12 cellular contexts compared by ENCODE assay signal in genomic region chr1:36008546-36009197, GRCh38.
A peak's percentile ranks its signal among the peaks of the same experiment; 100 is the strongest.
DNase-seq lines count a peak whose midpoint lies in the region; ATAC-seq, FAIRE-seq and TF ChIP-seq lines count a peak whose summit lies in the region.
"Had no signal": no experiment of that assay in that cellular context is flagged by ENCODE, and none has a peak within 500 bp of the region (broad histone marks: within the 10 kb centered on the region; RNA-seq: fewer than 3 reads in every experiment).

No MANE protein-coding gene starts in this region.

- peaks cover 0 to 36% (median 1%) of the 10 kb centered on the region in 4 donors for H3K36me3 ChIP-seq in sigmoid colon

- DNase-seq in activated T-cell treated with anti-CD3 and anti-CD28 coated beads, Interleukin-2, amount 50 U/mL, for 24 hours: no peak
- DNase-seq in activated T-cell treated with anti-CD3 and anti-CD28 coated beads for 4 hours (no peak), RCC 7860 (ENCODE audit: low spot score) (peak; percentile 60), epithelial cell of proximal tubule (ENCODE audit: low read depth) (peak; percentile 42), sigmoid colon (no peak), Right ventricle myocardium inferior (ENCODE audit: missing footprints) (no peak), Right ventricle myocardium superior (no peak)
- DNase-seq: AML-193, body of pancreas, head of caudate nucleus had no signal

- TF ChIP-seq CTCF in epithelial cell of proximal tubule (conservative IDR thresholded peaks at IDR 0.05; ENCODE audit: low read depth, low read length): no peak
- no peak for TF ChIP-seq CTCF in sigmoid colon (IDR thresholded peaks at IDR 0.05)

- peaks cover 0 to 17% (median 12%) of the 10 kb centered on the region in 4 donors for H3K4me1 ChIP-seq in sigmoid colon
- H3K4me1 ChIP-seq: body of pancreas had no signal

- no peak overlapping the region for H3K4me3 Mint-ChIP-seq in activated T-cell treated with anti-CD3 and anti-CD28 coated beads, Interleukin-2, amount 50 U/mL, for 24 hours

- peaks cover 4% of the 10 kb centered on the region for H3K4me1 Mint-ChIP-seq in activated T-cell treated with anti-CD3 and anti-CD28 coated beads, Interleukin-2, amount 50 U/mL, for 24 hours (ENCODE audit: low read depth)

- WGBS in sigmoid colon, 2 donors: 84 to 91% methylated on average over 9 of the region's 9 CpGs

- no peak for TF ChIP-seq EP300 in sigmoid colon (IDR thresholded peaks at IDR 0.05)

- H3K36me3 Mint-ChIP-seq in activated T-cell treated with anti-CD3 and anti-CD28 coated beads, Interleukin-2, amount 50 U/mL, for 24 hours (ENCODE audit: low read depth): peaks cover 46% of the 10 kb centered on the region

- no peaks in the 10 kb centered on the region for H3K9me3 Mint-ChIP-seq in activated T-cell treated with anti-CD3 and anti-CD28 coated beads, Interleukin-2, amount 50 U/mL, for 24 hours

- peak overlapping the region; percentile 61 for H3K27ac Mint-ChIP-seq in activated T-cell treated with anti-CD3 and anti-CD28 coated beads, Interleukin-2, amount 50 U/mL, for 24 hours

- no peak for TF ChIP-seq POLR2A in sigmoid colon (IDR thresholded peaks at IDR 0.05)

- no peaks in the 10 kb centered on the region for H3K27me3 Mint-ChIP-seq in activated T-cell treated with anti-CD3 and anti-CD28 coated beads, Interleukin-2, amount 50 U/mL, for 24 hours

- intact Hi-C loops in sigmoid colon (cut with DNase I): no loop called here
- intact Hi-C loops in Right ventricle myocardium inferior (cut with DNase I): no loop called here
- intact Hi-C loops in Right ventricle myocardium superior (cut with DNase I): no loop called here

- ATAC-seq in Right ventricle myocardium inferior (no peak), GM21825 (IDR thresholded peaks at IDR 0.05; ENCODE audit: unreplicated experiment) (no peak), Right ventricle myocardium superior (ENCODE audit: poor library complexity) (no peak)
- ATAC-seq: body of pancreas had no signal

- H3K4me3 ChIP-seq in epithelial cell of proximal tubule (ENCODE audit: low read depth, low read length): no peak overlapping the region
- H3K4me3 ChIP-seq in sigmoid colon: no peak overlapping the region
- H3K4me3 ChIP-seq: body of pancreas had no signal

- H3K27ac ChIP-seq in sigmoid colon: peak overlapping the region in 3 of 4 donors; percentile 17 to 42 (median 31)
- H3K27ac ChIP-seq: body of pancreas, neutrophil had no signal

- H3K27me3 ChIP-seq in sigmoid colon: no peaks in the 10 kb centered on the region
- H3K27me3 ChIP-seq: body of pancreas, neutrophil had no signal

- no peaks in the 10 kb centered on the region for H3K9me3 ChIP-seq in sigmoid colon
- H3K9me3 ChIP-seq: body of pancreas, neutrophil had no signal

- FAIRE-seq in RCC 7860 (lab: Jason Lieb, UNC): peak; percentile 75

Comparison
In these comparisons a context has a peak if more than half of its experiments do, and no peak if none do; other contexts are left out.
1. DNase-seq: peak in RCC 7860 (single experiment) and epithelial cell of proximal tubule (single experiment); none in activated T-cell treated with anti-CD3 and anti-CD28 coated beads, Interleukin-2, amount 50 U/mL, for 24 hours (single experiment), activated T-cell treated with anti-CD3 and anti-CD28 coated beads for 4 hours (single experiment), sigmoid colon (single experiment), Right ventricle myocardium inferior (single experiment) and Right ventricle myocardium superior (single experiment).